Comparison of ENCODE assay signal across 8 cellular contexts in genomic region chr10:17756557-17757208, GRCh38. TPM values are rescaled to one million over a fixed set of nuclear protein-coding genes. Genes with fewer than 3 reads are reported as not detected.
DNase-seq lines count a peak whose midpoint lies in the region; ATAC-seq, FAIRE-seq and TF ChIP-seq lines count a peak whose summit lies in the region.

No MANE protein-coding gene starts in this region.

- H3K27me3 ChIP-seq in GM23248 (replicated peaks; ENCODE audit: insufficient read depth), result no peaks in the 10 kb centered on the region
- H3K27me3 ChIP-seq in keratinocyte (ENCODE audit: control insufficient read depth, extremely low read depth, insufficient read depth, low read length), result no peaks in the 10 kb centered on the region
- H3K27me3 ChIP-seq in H7 (ENCODE audit: control insufficient read depth, insufficient read depth, low read length), result peaks cover 1% of the 10 kb centered on the region; the same call in 1 of the 2 replicates

- H3K9ac ChIP-seq in GM23248, result no peak overlapping the region
- no peak overlapping the region for H3K9ac ChIP-seq in keratinocyte (ENCODE audit: control insufficient read depth, extremely low read depth, insufficient read depth, low read length)

- ATAC-seq in GM18519 (IDR thresholded peaks at IDR 0.05; ENCODE audit: low FRiP score, unreplicated experiment), result peak; percentile 91

- no peak overlapping the region for H3K27ac ChIP-seq in GM23248
- no peak overlapping the region for H3K27ac ChIP-seq in keratinocyte (ENCODE audit: control insufficient read depth, insufficient read depth, low read length)

- H4K20me1 ChIP-seq in GM23248 (ENCODE audit: insufficient read depth), result no peaks in the 10 kb centered on the region
- no peaks in the 10 kb centered on the region for H4K20me1 ChIP-seq in keratinocyte (ENCODE audit: control insufficient read depth, extremely low read depth, insufficient read depth, low read length)

- FAIRE-seq in keratinocyte (lab: Jason Lieb, UNC), result peak; percentile 20

- 44 to 48% methylated on average over 7 of the region's 7 CpGs for WGBS in GM23248 (ENCODE audit: low coverage in 1 of 2, low lambda C conversion rate in 2 of 2, missing lambda C conversion rate in 2 of 2), 2 experiments

- dilution Hi-C loops in keratinocyte (cut with MboI; ENCODE audit: extremely low pct_ligation_motif_present, low sequenced_read_pairs), result no loop called here

- no peaks in the 10 kb centered on the region for H3K36me3 ChIP-seq in GM23248 (ENCODE audit: low read depth)
- H3K36me3 ChIP-seq in keratinocyte (ENCODE audit: control insufficient read depth in 2 of 2, extremely low read depth in 1 of 2, insufficient read depth in 2 of 2, low read length in 2 of 2), result no peaks in the 10 kb centered on the region
- no peaks in the 10 kb centered on the region for H3K36me3 ChIP-seq in H7 (replicated peaks; ENCODE audit: control insufficient read depth, insufficient read depth, low read length)

- no peaks in the 10 kb centered on the region for H3K9me1 ChIP-seq in keratinocyte (ENCODE audit: control insufficient read depth, extremely low read depth, insufficient read depth, low read length)

- no peaks in the 10 kb centered on the region for H3F3A ChIP-seq in GM23248 (ENCODE audit: insufficient read depth)

- peak; percentile 41 for DNase-seq in GM23248
- DNase-seq in MV-4-11 (lab: John Stamatoyannopoulos, UW), result peak; percentile 12
- DNase-seq in keratinocyte (ENCODE audit: low read depth, low spot score), result no peak
- no peak for DNase-seq in H7
- DNase-seq in activated CD4-positive, alpha-beta T cell treated with anti-CD3 and anti-CD28 coated beads for 4 hours, result no peak
- no peak for DNase-seq in GM03348 (ENCODE audit: low spot score)
- DNase-seq in Ammon's horn (ENCODE audit: low spot score), result no peak

- peak overlapping the region; percentile 62 for H2AFZ ChIP-seq in GM23248
- H2AFZ ChIP-seq in keratinocyte (ENCODE audit: control insufficient read depth, low read length), result peak overlapping the region; percentile 12

- no peaks in the 10 kb centered on the region for H3K9me3 ChIP-seq in GM23248 (ENCODE audit: low read depth)
- H3K9me3 ChIP-seq in keratinocyte (ENCODE audit: control insufficient read depth, low read depth, low read length), result no peaks in the 10 kb centered on the region

- H3K9me2 ChIP-seq in GM23248 (ENCODE audit: insufficient read depth), result no peaks in the 10 kb centered on the region

- H3K4me3 ChIP-seq in GM23248 (peak overlapping the region; percentile 50), keratinocyte (ENCODE audit: control insufficient read depth in 2 of 3, extremely low read depth in 1 of 3, insufficient read depth in 2 of 3, low read depth in 1 of 3, low read length in 3 of 3) (no peak overlapping the region), H7 (ENCODE audit: insufficient read depth, low read depth, low read length) (no peak overlapping the region)

- H3K79me2 ChIP-seq in GM23248 (ENCODE audit: insufficient read depth), result no peaks in the 10 kb centered on the region
- no peaks in the 10 kb centered on the region for H3K79me2 ChIP-seq in keratinocyte (ENCODE audit: control insufficient read depth, insufficient read depth, low read length)

- H3K4me2 ChIP-seq in GM23248 (ENCODE audit: unreplicated experiment) (peak overlapping the region; percentile 55), keratinocyte (ENCODE audit: control insufficient read depth, extremely low read depth, insufficient read depth, low read depth, low read length) (no peak overlapping the region)

- no peak for TF ChIP-seq CTCF in keratinocyte (optimal IDR thresholded peaks at IDR 0.05 in 1 of 3, IDR thresholded peaks at IDR 0.05 in 1 of 3, conservative IDR thresholded peaks at IDR 0.05 in 1 of 3; ENCODE audit: extremely low read depth in 1 of 3, insufficient read depth in 2 of 3, low read length in 3 of 3)

- H3K4me1 ChIP-seq in GM23248 (ENCODE audit: insufficient read depth) (no peaks in the 10 kb centered on the region), keratinocyte (ENCODE audit: control insufficient read depth, extremely low read depth, insufficient read depth, low read length) (no peaks in the 10 kb centered on the region)

- in situ Hi-C loops in GM23248 (cut with MboI), result no loop called here

RNA-seq across cellular contexts. Expression of gene TMEM236, which starts 4.7 kb away (rescaled TPM):
- total RNA-seq in GM23248 (2014; rRNA removed; shearing (Covaris generic)), result 0.11 and 0.13 TPM in 2 replicates
- polyA plus RNA-seq in GM23248 (2016; fragmentation: Nextera tagmentation; extraction: Ambion mirVana), result not detected in 2 replicates
- polyA plus RNA-seq in keratinocyte, result 0.05 to 0.13 TPM (median 0.12 TPM) in 3 replicates
- polyA plus RNA-seq in keratinocyte (2011; ENCODE audit: low read depth), result 0.25 TPM
- polyA plus RNA-seq in keratinocyte (2011; cell fraction: cytosol; rRNA removed), result 0.03 and 0.04 TPM in 2 replicates
- 0.62 and 0.75 TPM in 2 replicates for polyA plus RNA-seq in keratinocyte (2011; cell fraction: nucleus; rRNA removed)
- polyA plus RNA-seq in keratinocyte (2012; ENCODE audit: low replicate concordance), result 0.05 and 0.37 TPM in 2 replicates
- 0.16 to 0.43 TPM in 2 of 3 replicates, not detected in the other for polyA minus RNA-seq in keratinocyte
- not detected for polyA minus RNA-seq in keratinocyte (2011; cell fraction: cytosol; rRNA and poly(A)+ RNA removed)
- 0.32 and 1.2 TPM in 2 replicates for polyA minus RNA-seq in keratinocyte (2011; cell fraction: nucleus; rRNA and poly(A)+ RNA removed)
- 0.03 and 0.15 TPM in 2 replicates for total RNA-seq in H7 (2014; rRNA removed; shearing (Covaris generic))

RNA-seq across cellular contexts. Expression of gene MRC1, which starts 52.5 kb away (rescaled TPM):
- not detected in 2 replicates for total RNA-seq in GM23248 (2014; rRNA removed; shearing (Covaris generic))
- polyA plus RNA-seq in GM23248 (2016; fragmentation: Nextera tagmentation; extraction: Ambion mirVana) (not detected in 2 replicates), keratinocyte (0.01 TPM in 3 replicates)
- polyA plus RNA-seq in keratinocyte (2011; ENCODE audit: low read depth), result 0.12 TPM
- polyA plus RNA-seq in keratinocyte (2011; cell fraction: cytosol; rRNA removed), result 0.01 TPM in 1 of 2 replicates, not detected in the other
- polyA plus RNA-seq in keratinocyte (2011; cell fraction: nucleus; rRNA removed), result not detected in 2 replicates
- polyA plus RNA-seq in keratinocyte (2012; ENCODE audit: low replicate concordance), result 0.04 TPM in 1 of 2 replicates, not detected in the other
- polyA minus RNA-seq in keratinocyte, result not detected in 3 replicates
- polyA minus RNA-seq in keratinocyte (2011; cell fraction: cytosol; rRNA and poly(A)+ RNA removed), result not detected
- polyA minus RNA-seq in keratinocyte (2011; cell fraction: nucleus; rRNA and poly(A)+ RNA removed), result not detected in 2 replicates
- 0.07 and 0.17 TPM in 2 replicates for total RNA-seq in H7 (2014; rRNA removed; shearing (Covaris generic))

Comparison
In these comparisons a context has a peak if more than half of its experiments do, and no peak if none do; other contexts are left out.
1. DNase-seq: peak in GM23248 (single experiment) and MV-4-11 (single experiment); none in keratinocyte (single experiment), H7 (single experiment), activated CD4-positive, alpha-beta T cell treated with anti-CD3 and anti-CD28 coated beads for 4 hours (0 of 2), GM03348 (single experiment) and Ammon's horn (single experiment).